ENCODE assay signal across 23 cellular contexts in the genomic region with DNA sequence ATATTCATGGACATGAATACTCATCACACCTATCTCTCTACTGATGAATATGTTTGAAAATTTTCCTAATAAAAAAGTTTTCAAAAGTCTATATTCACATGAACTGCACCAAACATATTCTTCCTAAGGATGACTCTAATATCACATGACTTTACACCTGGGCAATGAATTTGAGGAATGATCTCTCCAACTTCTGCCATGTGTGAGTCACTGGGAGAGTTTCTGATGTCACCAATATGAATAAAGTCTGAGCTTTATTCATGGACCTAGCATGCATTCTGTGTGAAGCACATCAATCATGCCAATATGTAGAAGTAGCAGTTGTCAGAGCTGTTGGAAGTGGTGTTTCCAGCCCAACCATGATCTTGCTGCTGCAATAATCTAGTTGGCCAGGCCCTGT.
"Had no signal": no experiment of that assay in that cellular context is flagged by ENCODE, and none has a peak within 500 bp of the region (broad histone marks: within the 10 kb centered on the region; RNA-seq: fewer than 3 reads in every experiment).

No MANE protein-coding gene starts in this region.

- H3K4me1 ChIP-seq: right atrium auricular region, transverse colon had no signal

- H3K27me3 ChIP-seq: gastrocnemius medialis, heart right ventricle, neural progenitor cell, ovary, right atrium auricular region, transverse colon had no signal

- H3K4me3 Mint-ChIP-seq: dendritic cell treated with granulocyte-macrophage colony-stimulating factor and Interleukin-4, amounts not matched to agents 40 ng/mL and 50 ng/mL, for 4 days; natural killer cell treated with Interleukin-12 subunit alpha and Interleukin-12 subunit beta and Interleukin-15 and Interleukin-18, amount 100 ng/mL, for 72 hours; neural progenitor cell; stimulated activated naive B cell treated with anti-CD40 and anti-IgM and Interleukin-4, amounts not matched to agents 10 μg/mL and 1 μg/mL and 100 μg/mL, for 72 hours; stimulated activated naive CD8-positive, alpha-beta T cell treated with anti-CD3 and anti-CD28 coated beads, Interleukin-15, amount 100 ng/mL, for 72 hours had no signal

- H3K27ac ChIP-seq: gastrocnemius medialis, heart right ventricle, left ventricle myocardium inferior, lower lobe of right lung, neural progenitor cell, ovary, right atrium auricular region, thoracic aorta, transverse colon had no signal

- DNase-seq: cerebellar nuclear complex; gastrocnemius medialis; heart right ventricle; hypothalamus; left ventricle myocardium inferior; lower lobe of right lung; mesenchymal stem cell; midbrain; nucleus accumbens; ovary; stimulated activated CD4-positive, alpha-beta T cell treated with anti-CD3 and anti-CD28 coated beads, Interleukin-15, amount 100 ng/mL, for 24 hours; stimulated activated CD4-positive, alpha-beta T cell treated with anti-CD3 and anti-CD28 coated beads, Interleukin-1b, Interleukin-23, amount 100 ng/mL, for 48 hours; stimulated activated CD4-positive, alpha-beta T cell treated with anti-CD3 and anti-CD28 coated beads, Interleukin-4, amount 100 ng/mL, for 24 hours; stimulated activated naive B cell treated with anti-CD40 and anti-IgM and Interleukin-4, amounts not matched to agents 10 μg/mL and 1 μg/mL and 100 μg/mL, for 72 hours; stimulated activated naive CD8-positive, alpha-beta T cell treated with anti-CD3 and anti-CD28 coated beads, Interleukin-15, amount 100 ng/mL, for 72 hours; transverse colon had no signal

- H3K9me3 ChIP-seq: lower lobe of right lung, ovary, right atrium auricular region, thoracic aorta, transverse colon had no signal

- H3K27ac Mint-ChIP-seq: dendritic cell treated with granulocyte-macrophage colony-stimulating factor and Interleukin-4, amounts not matched to agents 40 ng/mL and 50 ng/mL, for 4 days; natural killer cell treated with Interleukin-12 subunit alpha and Interleukin-12 subunit beta and Interleukin-15 and Interleukin-18, amount 100 ng/mL, for 72 hours; neural progenitor cell; stimulated activated naive B cell treated with anti-CD40 and anti-IgM and Interleukin-4, amounts not matched to agents 10 μg/mL and 1 μg/mL and 100 μg/mL, for 72 hours; stimulated activated naive CD8-positive, alpha-beta T cell treated with anti-CD3 and anti-CD28 coated beads, Interleukin-15, amount 100 ng/mL, for 72 hours had no signal

- ATAC-seq: gastrocnemius medialis; heart right ventricle; lower lobe of right lung; natural killer cell treated with Interleukin-12 subunit alpha and Interleukin-12 subunit beta and Interleukin-15 and Interleukin-18, amount 100 ng/mL, for 72 hours; stimulated activated naive B cell treated with anti-CD40 and anti-IgM and Interleukin-4, amounts not matched to agents 10 μg/mL and 1 μg/mL and 100 μg/mL, for 72 hours; stimulated activated naive CD8-positive, alpha-beta T cell treated with anti-CD3 and anti-CD28 coated beads, Interleukin-15, amount 100 ng/mL, for 72 hours had no signal

- H3K4me3 ChIP-seq: gastrocnemius medialis, heart right ventricle, left ventricle myocardium inferior, lower lobe of right lung, neural progenitor cell, ovary, right atrium auricular region, thoracic aorta, transverse colon had no signal

- H3K36me3 ChIP-seq: gastrocnemius medialis, heart right ventricle, left ventricle myocardium inferior, lower lobe of right lung, neural progenitor cell, ovary, right atrium auricular region, thoracic aorta, transverse colon had no signal

- H3K4me1 Mint-ChIP-seq: stimulated activated naive B cell treated with anti-CD40 and anti-IgM and Interleukin-4, amounts not matched to agents 10 μg/mL and 1 μg/mL and 100 μg/mL, for 72 hours; stimulated activated naive CD8-positive, alpha-beta T cell treated with anti-CD3 and anti-CD28 coated beads, Interleukin-15, amount 100 ng/mL, for 72 hours had no signal

- H3K36me3 Mint-ChIP-seq: natural killer cell treated with Interleukin-12 subunit alpha and Interleukin-12 subunit beta and Interleukin-15 and Interleukin-18, amount 100 ng/mL, for 72 hours; neural progenitor cell; stimulated activated naive B cell treated with anti-CD40 and anti-IgM and Interleukin-4, amounts not matched to agents 10 μg/mL and 1 μg/mL and 100 μg/mL, for 72 hours had no signal

- FAIRE-seq: colon, islet of Langerhans had no signal

- H3K9me3 Mint-ChIP-seq: dendritic cell treated with granulocyte-macrophage colony-stimulating factor and Interleukin-4, amounts not matched to agents 40 ng/mL and 50 ng/mL, for 4 days; natural killer cell treated with Interleukin-12 subunit alpha and Interleukin-12 subunit beta and Interleukin-15 and Interleukin-18, amount 100 ng/mL, for 72 hours had no signal
